Comparison of ENCODE assay signal across 21 cellular contexts in genomic region chr3:188001926-188002325, GRCh38.
"Had no signal": no experiment of that assay in that cellular context is flagged by ENCODE, and none has a peak within 500 bp of the region (broad histone marks: within the 10 kb centered on the region; RNA-seq: fewer than 3 reads in every experiment).

No MANE protein-coding gene starts in this region.

- H3K27ac ChIP-seq: coronary artery, upper lobe of right lung had no signal

- H3K4me3 ChIP-seq: coronary artery, lung, upper lobe of right lung had no signal

- H3K36me3 Mint-ChIP-seq: activated CD4-positive, alpha-beta memory T cell treated with anti-CD3 and anti-CD28 coated beads for 36 hours; brain; mesothelial cell of epicardium had no signal

- DNase-seq: activated CD4-positive, alpha-beta memory T cell treated with anti-CD3 and anti-CD28 coated beads for 36 hours; activated naive CD4-positive, alpha-beta T cell treated with Interleukin-2 at 50 U/mL for 16 hours; activated T-cell treated with anti-CD3 and anti-CD28 coated beads, Interleukin-2, amount 50 U/mL, for 1 hour; anterior cingulate cortex; caudate nucleus; foreskin melanocyte; glutamatergic neuron; kidney; occipital lobe; posterior cingulate gyrus; stimulated activated CD4-positive, alpha-beta T cell treated with anti-CD3 and anti-CD28 coated beads, Interleukin-12 subunit alpha, Interleukin-12 subunit beta, amount 100 ng/mL, for 4 hours; stimulated activated CD4-positive, alpha-beta T cell treated with anti-CD3 and anti-CD28 coated beads, Interleukin-1b, Interleukin-23, amount 100 ng/mL, for 48 hours; stimulated activated CD8-positive, alpha-beta memory T cell treated with anti-CD3 and anti-CD28 coated beads, Interleukin-4, amount 100 ng/mL, for 48 hours; stimulated activated naive CD4-positive, alpha-beta T cell; upper lobe of right lung had no signal

- H3K36me3 ChIP-seq: upper lobe of right lung had no signal

- ATAC-seq: activated T-helper 17 cell treated with anti-CD3 and anti-CD28 coated beads, Interleukin-2, amount 50 U/mL, for 72 hours; upper lobe of right lung had no signal

- H3K27me3 ChIP-seq: upper lobe of right lung had no signal

- H3K9me3 Mint-ChIP-seq: activated CD4-positive, alpha-beta memory T cell treated with anti-CD3 and anti-CD28 coated beads for 36 hours; activated T-helper 17 cell treated with anti-CD3 and anti-CD28 coated beads, Interleukin-2, amount 50 U/mL, for 72 hours; brain; mesothelial cell of epicardium had no signal

- H3K27me3 Mint-ChIP-seq: activated CD4-positive, alpha-beta memory T cell treated with anti-CD3 and anti-CD28 coated beads for 36 hours; activated T-helper 17 cell treated with anti-CD3 and anti-CD28 coated beads, Interleukin-2, amount 50 U/mL, for 72 hours had no signal

- H3K27ac Mint-ChIP-seq: activated CD4-positive, alpha-beta memory T cell treated with anti-CD3 and anti-CD28 coated beads for 36 hours; brain; mesothelial cell of epicardium had no signal

- H3K9me3 ChIP-seq: upper lobe of right lung had no signal

- H3K4me3 Mint-ChIP-seq: activated CD4-positive, alpha-beta memory T cell treated with anti-CD3 and anti-CD28 coated beads for 36 hours; brain; mesothelial cell of epicardium; T-helper 1 cell treated with Interleukin-12 subunit alpha and Interleukin-12 subunit beta and Interleukin-4 antibody, amounts not matched to agents 30 μg/mL and 1 μg/mL, for 36 hours had no signal
